ENCODE assay signal across 5 cellular contexts in the genomic region with DNA sequence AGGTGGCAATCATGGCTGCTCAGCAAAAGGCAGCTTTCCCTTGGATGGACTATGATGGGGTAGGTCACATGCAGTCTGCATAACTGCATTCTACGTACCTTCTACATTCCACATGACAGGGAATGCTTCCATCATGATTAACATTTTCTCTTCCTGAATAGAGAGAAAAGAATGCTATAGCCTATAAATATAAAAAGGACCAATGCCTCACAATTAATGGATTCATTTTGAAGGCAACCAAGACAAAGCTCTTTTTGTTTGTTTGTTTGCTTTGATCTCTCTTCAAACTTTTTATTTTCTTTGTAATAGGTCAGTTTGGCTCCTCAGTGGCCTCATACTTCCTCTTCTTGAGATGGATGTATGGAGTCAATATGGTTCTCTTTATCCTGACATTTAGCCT.
"Had no signal": no experiment of that assay in that cellular context is flagged by ENCODE, and none has a peak within 500 bp of the region (broad histone marks: within the 10 kb centered on the region; RNA-seq: fewer than 3 reads in every experiment).

No MANE protein-coding gene starts in this region.

- H3K9me3 Mint-ChIP-seq: GM23338 had no signal

- H3K4me3 ChIP-seq: GM23338, K562 had no signal

- H3K4me2 ChIP-seq: GM23338 had no signal

- H3K4me3 Mint-ChIP-seq: GM23338, H9 had no signal

- DNase-seq: H9, HCEC 1CT, IMR-90 had no signal

- H3K27ac Mint-ChIP-seq: GM23338, H9 had no signal

- H2AFZ ChIP-seq: GM23338 had no signal
